ENCODE assay signal across 9 cellular contexts in the genomic region with DNA sequence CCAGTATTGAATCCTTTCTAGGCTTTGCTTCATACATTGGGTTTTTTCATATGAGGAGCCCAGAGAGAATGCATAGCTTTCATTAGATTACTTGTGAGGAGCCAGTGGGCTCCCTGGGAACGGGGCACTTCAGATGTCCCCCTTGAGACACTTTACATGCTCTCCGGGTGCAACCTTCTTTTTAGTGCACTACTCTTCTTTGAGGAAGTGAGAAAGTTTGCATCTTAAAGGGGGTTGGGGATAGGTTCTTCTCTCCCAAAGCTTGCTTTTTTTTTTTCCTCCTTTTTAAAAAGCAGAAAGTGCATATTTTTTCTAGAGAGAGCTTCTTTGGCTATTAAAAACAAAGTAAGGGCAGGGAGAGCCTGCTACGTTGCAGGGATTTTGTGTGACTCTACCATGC. TPM values are rescaled to one million over a fixed set of nuclear protein-coding genes. Genes with fewer than 3 reads are reported as not detected.
A peak's percentile ranks its signal among the peaks of the same experiment; 100 is the strongest.
DNase-seq lines count a peak whose midpoint lies in the region; ATAC-seq and TF ChIP-seq lines count a peak whose summit lies in the region.
"Had no signal": no experiment of that assay in that cellular context is flagged by ENCODE, and none has a peak within 500 bp of the region (broad histone marks: within the 10 kb centered on the region; RNA-seq: fewer than 3 reads in every experiment).

No MANE protein-coding gene starts in this region.

- H3K4me1 ChIP-seq in adipocyte (ENCODE audit: control insufficient read depth, insufficient read depth, low read length) (peaks cover 59% of the 10 kb centered on the region), prostate gland (replicated peaks) (no peaks in the 10 kb centered on the region)

- TF ChIP-seq CTCF in GM20000 (IDR thresholded peaks at IDR 0.05; ENCODE audit: extremely low read depth, missing control alignments) (no peak), prostate gland (IDR thresholded peaks at IDR 0.05) (no peak)

- H3K9me3 ChIP-seq in adipocyte (ENCODE audit: control insufficient read depth, low read length) (no peaks in the 10 kb centered on the region), prostate gland (no peaks in the 10 kb centered on the region)

- H3K27me3 ChIP-seq in adipocyte (replicated peaks; ENCODE audit: control insufficient read depth, insufficient read depth, low read length), result no peaks in the 10 kb centered on the region
- H3K27me3 ChIP-seq in prostate gland (replicated peaks; ENCODE audit: insufficient read depth), result no peaks in the 10 kb centered on the region

- H3K4me3 ChIP-seq in adipocyte (ENCODE audit: low read length), result peak overlapping the region; percentile 95
- H3K4me3 ChIP-seq in prostate gland, result no peak overlapping the region

- ATAC-seq in GM18505 (IDR thresholded peaks at IDR 0.05; ENCODE audit: unreplicated experiment) (peak; percentile 27), HG03159 (IDR thresholded peaks at IDR 0.05; ENCODE audit: unreplicated experiment) (peak; percentile 30)

- intact Hi-C loops in prostate gland (cut with DNase I), result loop anchor here (5.0 to 10.0 kb wide), 2 partner anchors 62 to 169 kb away; a partner anchor contains a TSS

- peak; percentile 62 for DNase-seq in GM20000 (ENCODE audit: low spot score)
- no peak for DNase-seq in adipocyte (ENCODE audit: low read depth)
- no peak for DNase-seq in NCI-H187 treated with DMSO at 0.1 percent for 48 hours (lab: John Stamatoyannopoulos, UW)
- DNase-seq in AG08395 (ENCODE audit: low spot score), result no peak
- DNase-seq in DMS 273 treated with DMSO at 0.1 percent for 48 hours (lab: John Stamatoyannopoulos, UW), result no peak
- no peak for DNase-seq in prostate gland (ENCODE audit: low spot score)
- DNase-seq: activated naive CD4-positive, alpha-beta T cell treated with anti-CD3 and anti-CD28 coated beads, Interleukin-2, amount 50 U/mL, for 16 hours had no signal

- peak overlapping the region; percentile 11 for H3K9ac ChIP-seq in adipocyte (ENCODE audit: low read length)

- WGBS in prostate gland, result 67% methylated on average over 3 of the region's 3 CpGs

- TF ChIP-seq POLR2A in GM18505 (IDR thresholded peaks at IDR 0.05; ENCODE audit: borderline replicate concordance, extremely low read depth, insufficient read depth, insufficient read length) (no peak), prostate gland (IDR thresholded peaks at IDR 0.05) (no peak)

- H3K36me3 ChIP-seq in adipocyte (ENCODE audit: control insufficient read depth, insufficient read depth, low read length, severe bottlenecking) (peaks cover 27% of the 10 kb centered on the region), prostate gland (no peaks in the 10 kb centered on the region)

- no peak overlapping the region for H3K27ac ChIP-seq in prostate gland

RNA-seq across cellular contexts. Expression of a gene that starts 4.3 kb away (rescaled TPM):
- 10 to 100 TPM; 69.0 to 75.2 TPM for total RNA-seq in prostate gland
